1 cellular context compared by ENCODE assay signal in genomic region chr10:74008212-74008731, GRCh38.
A peak's percentile ranks its signal among the peaks of the same experiment; 100 is the strongest.
TF ChIP-seq lines count a peak whose summit lies in the region.

No MANE protein-coding gene starts in this region.

TF ChIP-seq in GM12878, 131 proteins besides CTCF, POLR2A, EP300 and RAD21 (continued from another document):
- TF ChIP-seq ZBTB4 (CRISPR knock-in tag; IDR thresholded peaks at IDR 0.05) (no peak), FOXM1 (IDR thresholded peaks at IDR 0.05; ENCODE audit: low read depth, low read length) (peak; percentile 66; the same call in 1 of the 2 replicates), LARP7 (IDR thresholded peaks at IDR 0.05) (no peak), BCL3 (IDR thresholded peaks at IDR 0.05; ENCODE audit: borderline replicate concordance, insufficient read depth, low read depth, low read length, poor library complexity, severe bottlenecking) (peak; percentile 20), CBX5 (IDR thresholded peaks at IDR 0.05; ENCODE audit: low read depth) (no peak), POU2F2 (IDR thresholded peaks at IDR 0.05; ENCODE audit: borderline replicate concordance, low read depth, low read length) (peak; percentile 80; the same call in 1 of the 3 replicates), CREB1 (IDR thresholded peaks at IDR 0.05; ENCODE audit: low read depth) (no peak), RBBP5 (conservative IDR thresholded peaks at IDR 0.05) (no peak), E2F8 (IDR thresholded peaks at IDR 0.05; ENCODE audit: low read depth, partially characterized antibody) (no peak), KDM1A (IDR thresholded peaks at IDR 0.05; ENCODE audit: borderline replicate concordance) (no peak), ZNF622 (IDR thresholded peaks at IDR 0.05) (no peak), TBL1XR1 (IDR thresholded peaks at IDR 0.05; ENCODE audit: low read depth, low read length) (0 out of 2 replicates have a peak, but pooled peaks have one; percentile 34), NR2C1 (IDR thresholded peaks at IDR 0.05) (no peak), RCOR1 (conservative IDR thresholded peaks at IDR 0.05; ENCODE audit: low read depth, low read length) (0 out of 2 replicates have a peak, but pooled peaks have one; percentile 67), RELB (IDR thresholded peaks at IDR 0.05; ENCODE audit: low read depth) (no peak), RUNX3 (IDR thresholded peaks at IDR 0.05; ENCODE audit: low read length) (peak; percentile 99), EED (IDR thresholded peaks at IDR 0.05; ENCODE audit: low read depth) (peak; percentile 26; the same call in 1 of the 2 replicates), PML (IDR thresholded peaks at IDR 0.05; ENCODE audit: low read length) (no peak), BRCA1 (IDR thresholded peaks at IDR 0.05; ENCODE audit: low read depth, low read length) (no peak), CEBPB (IDR thresholded peaks at IDR 0.05; ENCODE audit: borderline replicate concordance in 1 of 2, low read depth in 2 of 2, low read length in 2 of 2) (no peak), CBFB (IDR thresholded peaks at IDR 0.05; ENCODE audit: low read depth) (peak; percentile 88; the same call in 1 of the 2 replicates)
